8 cellular contexts compared by ENCODE assay signal in genomic region chr12:56158029-56158925, GRCh38. TPM values are rescaled to one million over a fixed set of nuclear protein-coding genes. Genes with fewer than 3 reads are reported as not detected.
DNase-seq lines count a peak whose midpoint lies in the region; ATAC-seq and TF ChIP-seq lines count a peak whose summit lies in the region.

Gene MYL6 (plus strand): TSS chr12:56158359. CDS start chr12:56158402, 43 bp downstream.

- H3K9ac ChIP-seq in rectal smooth muscle tissue (ENCODE audit: low read length): peak within 1 kb of the TSS; percentile 99

- peaks cover 10 to 42% of the 10 kb centered on the region in 2 donors for H3K4me1 ChIP-seq in ascending aorta
- peaks cover 19% of the 10 kb centered on the region for H3K4me1 ChIP-seq in rectal smooth muscle tissue (ENCODE audit: control insufficient read depth, insufficient read depth, low read length)
- H3K4me1 ChIP-seq in aorta (ENCODE audit: control insufficient read depth in 1 of 2, insufficient read depth in 2 of 2, low read length in 2 of 2): no peaks in the 10 kb centered on the region

- H3K36me3 ChIP-seq in ascending aorta (peaks cover 39% of the 10 kb centered on the region in 2 donors), rectal smooth muscle tissue (ENCODE audit: control insufficient read depth, insufficient read depth, low read length) (peaks cover 37% of the 10 kb centered on the region), aorta (ENCODE audit: control insufficient read depth in 1 of 2, insufficient read depth in 2 of 2, low read length in 1 of 2) (peaks cover 0 to 17% of the 10 kb centered on the region in 2 donors)

- H3K9me3 ChIP-seq in ascending aorta: no peaks in the 10 kb centered on the region
- H3K9me3 ChIP-seq in aorta (ENCODE audit: control insufficient read depth, low read length): no peaks in the 10 kb centered on the region

- WGBS in aorta, 2 donors: 0% methylated on average over 28 to 30 of the region's 30 CpGs

- intact Hi-C loops in T-helper 2 cell treated with Interferon-gamma antibody and Interleukin-4, amounts not matched to agents 100 ng/mL and 5 ng/mL, for 36 hours (cut with micrococcal nuclease): loop anchor here (2.0 kb wide), 2 partner anchors 53 to 67 kb away; partner anchors contain the start of genes NABP2 and PA2G4
- intact Hi-C loops in ascending aorta (cut with DNase I): loop anchor here (1.0 to 2.0 kb wide), 3 partner anchors 30 to 39 kb away; partner anchors contain the start of genes ESYT1, SMARCC2 and ZC3H10
- intact Hi-C loops in aorta (cut with DNase I): loop anchor here in 1 of 2 donors (5.0 kb wide), 1 partner anchor 41 kb away; the partner anchor contains the start of genes RPL41 and ZC3H10

- H3K27ac ChIP-seq in ascending aorta: peak within 1 kb of the TSS; percentile 91 to 94
- H3K27ac ChIP-seq in rectal smooth muscle tissue (ENCODE audit: low read depth, low read length): peak within 1 kb of the TSS; percentile 99
- H3K27ac ChIP-seq in aorta (ENCODE audit: low read depth in 1 of 2, low read length in 2 of 2): peak within 1 kb of the TSS; percentile 62 to 82

- peak within 1 kb of the TSS; percentile 83 to 96 for H3K4me3 ChIP-seq in ascending aorta
- peak within 1 kb of the TSS; percentile 99 for H3K4me3 ChIP-seq in rectal smooth muscle tissue (ENCODE audit: low read length)
- H3K4me3 ChIP-seq in aorta (ENCODE audit: low read length in 2 of 2): peak within 1 kb of the TSS; percentile 78 to 96

- peak; percentile 88 for ATAC-seq in GM18498 (IDR thresholded peaks at IDR 0.05; ENCODE audit: unreplicated experiment)
- peak; percentile 77 for ATAC-seq in HG02970 (IDR thresholded peaks at IDR 0.05; ENCODE audit: low FRiP score, unreplicated experiment)
- ATAC-seq in aorta (ENCODE audit: low FRiP score): peak; percentile 95

- H3K27me3 ChIP-seq in ascending aorta: no peaks in the 10 kb centered on the region
- H3K27me3 ChIP-seq in rectal smooth muscle tissue (ENCODE audit: control insufficient read depth, insufficient read depth, low read length): no peaks in the 10 kb centered on the region
- H3K27me3 ChIP-seq in aorta (ENCODE audit: control insufficient read depth in 1 of 2, insufficient read depth in 2 of 2, low read length in 1 of 2): no peaks in the 10 kb centered on the region

- no peak for TF ChIP-seq CTCF in ascending aorta (IDR thresholded peaks at IDR 0.05)

- DNase-seq in NCI-H187 treated with DMSO at 0.1 percent for 48 hours (lab: John Stamatoyannopoulos, UW) (peak; percentile 90), ascending aorta (ENCODE audit: low spot score in 2 of 2) (peak; percentile 95 to 99), hepatic stellate cell (ENCODE audit: low spot score) (peak; percentile 97), aorta (peak; percentile 95 to 97)

RNA-seq across cellular contexts. Expression of gene MYL6, which starts in this region (rescaled TPM):
- total RNA-seq in T-helper 2 cell treated with Interferon-gamma antibody and Interleukin-4, amounts not matched to agents 100 ng/mL and 5 ng/mL, for 36 hours: 1,606 and 1,617 TPM in 2 replicates
- total RNA-seq in ascending aorta: 1,476 TPM
- total RNA-seq in aorta: 1,000 to 10,000 TPM; 1,811 to 3,292 TPM
- polyA plus RNA-seq in aorta: 1,000 to 10,000 TPM; 5,914 to 7,311 TPM

Comparison
In these comparisons a context has a peak if more than half of its experiments do, and no peak if none do; other contexts are left out.
1. Peak in every context shown above with its lines: DNase-seq, ATAC-seq, H3K4me3 ChIP-seq and H3K27ac ChIP-seq.